In the genomic region with DNA sequence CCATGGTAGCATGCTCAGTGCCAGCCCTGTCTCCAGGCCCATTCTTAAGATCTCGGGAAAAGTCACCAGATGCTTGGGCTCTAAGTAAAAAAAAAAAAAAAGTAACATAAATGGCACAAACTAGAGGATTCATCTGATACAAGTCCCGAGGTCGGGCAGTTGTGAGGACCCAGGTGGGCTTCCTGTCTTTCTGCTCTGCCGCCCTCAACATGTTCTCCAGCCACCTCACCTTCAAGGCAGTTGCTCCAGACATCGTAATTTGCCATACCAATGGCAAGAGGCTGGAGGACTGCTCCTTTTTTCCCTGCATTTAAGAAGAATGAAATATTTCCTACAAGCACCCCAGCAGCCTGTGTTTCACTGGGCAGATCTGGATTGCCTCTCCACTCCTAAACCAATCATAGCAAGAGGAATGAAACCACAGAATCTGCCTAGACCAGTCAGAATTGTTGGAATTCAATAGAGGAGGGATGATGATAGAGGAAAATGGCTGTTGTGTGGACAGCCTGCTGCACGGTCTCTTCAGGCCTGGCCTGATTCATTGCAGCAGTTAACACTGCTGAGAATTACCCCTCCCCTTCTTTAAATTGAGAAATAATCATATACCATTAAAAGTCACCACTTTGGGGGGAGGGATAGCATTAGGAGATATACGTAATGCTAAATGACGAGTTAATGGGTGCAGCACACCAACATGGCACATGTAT, we compare ENCODE assay signal across 10 cellular contexts. TPM values are rescaled to one million over a fixed set of nuclear protein-coding genes. Genes with fewer than 3 reads are reported as not detected.
A peak's percentile ranks its signal among the peaks of the same experiment; 100 is the strongest.
DNase-seq lines count a peak whose midpoint lies in the region; ATAC-seq, FAIRE-seq and TF ChIP-seq lines count a peak whose summit lies in the region.
"Had no signal": no experiment of that assay in that cellular context is flagged by ENCODE, and none has a peak within 500 bp of the region (broad histone marks: within the 10 kb centered on the region; RNA-seq: fewer than 3 reads in every experiment).

No MANE protein-coding gene starts in this region.

- H3K9me3 ChIP-seq in T-helper 17 cell (ENCODE audit: control insufficient read depth, low read length, poor library complexity, severe bottlenecking) (no peaks in the 10 kb centered on the region), gastroesophageal sphincter (no peaks in the 10 kb centered on the region)

- peaks cover 55% of the 10 kb centered on the region for H3K36me3 Mint-ChIP-seq in GM23338 (ENCODE audit: low read depth)
- H3K36me3 Mint-ChIP-seq in T-helper 17 cell (ENCODE audit: low read depth) = no peaks in the 10 kb centered on the region
- H3K36me3 Mint-ChIP-seq in mesothelial cell of epicardium = peaks cover 38% of the 10 kb centered on the region

- H2AFZ ChIP-seq in GM23338 = no peak overlapping the region

- TF ChIP-seq POLR2A in gastroesophageal sphincter (IDR thresholded peaks at IDR 0.05) = no peak

- DNase-seq in NCI-H2227 (lab: John Stamatoyannopoulos, UW; ENCODE audit: unreplicated experiment) (peak; percentile 53), NCI-H2227 treated with DMSO at 0.1 percent for 48 hours (lab: John Stamatoyannopoulos, UW) (no peak), GM23338 (ENCODE audit: low spot score) (peak; percentile 26), T-helper 17 cell (no peak), mesothelial cell of epicardium (ENCODE audit: low spot score in 2 of 2, unreplicated experiment in 2 of 2) (no peak), frontal cortex (ENCODE audit: low spot score in 2 of 2) (no peak)
- DNase-seq: NCI-H1930 had no signal

- peaks cover 41% of the 10 kb centered on the region for H3F3A ChIP-seq in GM23338 (replicated peaks; ENCODE audit: low read depth)

- H3K9me3 Mint-ChIP-seq in GM23338 = peaks cover 3% of the 10 kb centered on the region; the same call in 1 of the 3 replicates
- H3K9me3 Mint-ChIP-seq in mesothelial cell of epicardium = no peaks in the 10 kb centered on the region
- H3K9me3 Mint-ChIP-seq: dendritic cell treated with granulocyte-macrophage colony-stimulating factor and Interleukin-4, amounts not matched to agents 40 ng/mL and 50 ng/mL, for 4 days had no signal

- peaks cover 27% of the 10 kb centered on the region for H4K20me1 ChIP-seq in GM23338 (replicated peaks; ENCODE audit: insufficient read depth)

- H3K4me3 Mint-ChIP-seq in GM23338 = no peak overlapping the region
- no peak overlapping the region for H3K4me3 Mint-ChIP-seq in T-helper 17 cell
- no peak overlapping the region for H3K4me3 Mint-ChIP-seq in mesothelial cell of epicardium
- H3K4me3 Mint-ChIP-seq: dendritic cell treated with granulocyte-macrophage colony-stimulating factor and Interleukin-4, amounts not matched to agents 40 ng/mL and 50 ng/mL, for 4 days had no signal

- H3K27ac Mint-ChIP-seq in GM23338 (peak overlapping the region; percentile 73; the same call in 1 of the 2 replicates), T-helper 17 cell (peak overlapping the region; percentile 76), mesothelial cell of epicardium (peak overlapping the region; percentile 63)
- H3K27ac Mint-ChIP-seq: dendritic cell treated with granulocyte-macrophage colony-stimulating factor and Interleukin-4, amounts not matched to agents 40 ng/mL and 50 ng/mL, for 4 days had no signal

- H3K36me3 ChIP-seq in GM23338 (ENCODE audit: insufficient read depth) = peaks cover 44% of the 10 kb centered on the region
- H3K36me3 ChIP-seq in gastroesophageal sphincter = peaks cover 0 to 69% of the 10 kb centered on the region in 2 donors

- 46 to 84% methylated on average over 4 to 8 of the region's 8 CpGs for WGBS in gastroesophageal sphincter (ENCODE audit: low coverage in 1 of 2), 2 donors

- H3K4me2 ChIP-seq in GM23338 = no peak overlapping the region

- peaks cover 23% of the 10 kb centered on the region for H3K79me2 ChIP-seq in GM23338 (replicated peaks; ENCODE audit: insufficient read depth)

- TF ChIP-seq CTCF in GM23338 (conservative IDR thresholded peaks at IDR 0.05; ENCODE audit: low read depth in 2 of 2) = no peak
- TF ChIP-seq CTCF in mesothelial cell of epicardium (IDR thresholded peaks at IDR 0.05; ENCODE audit: unreplicated experiment) = no peak
- no peak for TF ChIP-seq CTCF in gastroesophageal sphincter (IDR thresholded peaks at IDR 0.05)

- no peak for FAIRE-seq in frontal cortex (lab: Jason Lieb, UNC)

- TF ChIP-seq EP300 in gastroesophageal sphincter (IDR thresholded peaks at IDR 0.05) = no peak

- H3K4me1 Mint-ChIP-seq in GM23338 (peaks cover 19% of the 10 kb centered on the region), T-helper 17 cell (peaks cover 16% of the 10 kb centered on the region), mesothelial cell of epicardium (peaks cover 20% of the 10 kb centered on the region)

- no peaks in the 10 kb centered on the region for H3K27me3 ChIP-seq in GM23338 (ENCODE audit: insufficient read depth)
- H3K27me3 ChIP-seq in gastroesophageal sphincter = no peaks in the 10 kb centered on the region

- H3K27me3 Mint-ChIP-seq in GM23338 (ENCODE audit: insufficient read depth, low read depth, poor library complexity) = peaks cover 11% of the 10 kb centered on the region
- H3K27me3 Mint-ChIP-seq in T-helper 17 cell = no peaks in the 10 kb centered on the region
- H3K27me3 Mint-ChIP-seq in mesothelial cell of epicardium (ENCODE audit: low read depth) = no peaks in the 10 kb centered on the region
- H3K27me3 Mint-ChIP-seq: dendritic cell treated with granulocyte-macrophage colony-stimulating factor and Interleukin-4, amounts not matched to agents 40 ng/mL and 50 ng/mL, for 4 days had no signal

- H3K4me1 ChIP-seq in GM23338 (ENCODE audit: insufficient read depth) = peaks cover 10% of the 10 kb centered on the region
- peaks cover 0 to 19% (median 8%) of the 10 kb centered on the region in 3 donors for H3K4me1 ChIP-seq in gastroesophageal sphincter

- no peaks in the 10 kb centered on the region for H3K9me2 ChIP-seq in GM23338 (ENCODE audit: insufficient read depth)

- ATAC-seq in GM23338 (peak; percentile 6; the same call in 2 of the 3 replicates), T-helper 17 cell (no peak), HG02588 (IDR thresholded peaks at IDR 0.05; ENCODE audit: unreplicated experiment) (no peak), gastroesophageal sphincter (no peak)

- H3K27ac ChIP-seq in GM23338 (ENCODE audit: low read depth) (peak overlapping the region; percentile 61; the same call in 1 of the 2 replicates), gastroesophageal sphincter (no peak overlapping the region)

- H3K4me3 ChIP-seq in GM23338 (no peak overlapping the region), gastroesophageal sphincter (no peak overlapping the region)

TF ChIP-seq in GM23338, 12 proteins besides CTCF, POLR2A, EP300 and RAD21:
- TF ChIP-seq JUNB (IDR thresholded peaks at IDR 0.05; ENCODE audit: unreplicated experiment) = no peak
- peak; percentile 20; the same call in 1 of the 2 replicates for TF ChIP-seq POLR2AphosphoS5 (IDR thresholded peaks at IDR 0.05; ENCODE audit: low read depth)

RNA-seq across cellular contexts. Expression of a gene that starts 5.4 kb away (rescaled TPM):
- total RNA-seq in GM23338 (2014; rRNA removed; shearing (Covaris generic)) = 330 and 377 TPM in 2 replicates
- 1,101 and 1,122 TPM in 2 replicates for polyA plus RNA-seq in GM23338 (2016; fragmentation: Nextera tagmentation; extraction: Ambion mirVana)
- 100 to 1,000 TPM; 271 to 276 TPM for total RNA-seq in T-helper 17 cell
- 466 to 497 TPM (median 481 TPM) in 3 replicates for total RNA-seq in mesothelial cell of epicardium
- 240 TPM for total RNA-seq in frontal cortex
- total RNA-seq in gastroesophageal sphincter = 100 to 1,000 TPM; 128 to 288 (median 252) TPM

RNA-seq across cellular contexts. Expression of a gene that starts 45.5 kb away (rescaled TPM):
- total RNA-seq in GM23338 (2014; rRNA removed; shearing (Covaris generic)) = 47.2 and 49.5 TPM in 2 replicates
- polyA plus RNA-seq in GM23338 (2016; fragmentation: Nextera tagmentation; extraction: Ambion mirVana) = 26.9 and 32.6 TPM in 2 replicates
- 10 to 100 TPM; 32.4 to 38.8 TPM for total RNA-seq in T-helper 17 cell
- total RNA-seq in mesothelial cell of epicardium = 47.5 to 52.0 TPM (median 49.5 TPM) in 3 replicates
- 22.0 TPM for total RNA-seq in frontal cortex
- 10 to 100 TPM; 23.6 to 36.4 (median 31.7) TPM for total RNA-seq in gastroesophageal sphincter

RNA-seq across cellular contexts. Expression of a gene that starts 52.0 kb away (rescaled TPM):
- total RNA-seq in GM23338 (2014; rRNA removed; shearing (Covaris generic)) = 68.6 and 84.2 TPM in 2 replicates
- 28.3 and 30.5 TPM in 2 replicates for polyA plus RNA-seq in GM23338 (2016; fragmentation: Nextera tagmentation; extraction: Ambion mirVana)
- total RNA-seq in T-helper 17 cell (10 to 100 TPM; 76.3 to 98.0 TPM), mesothelial cell of epicardium (18.1 to 20.2 TPM (median 19.4 TPM) in 3 replicates), frontal cortex (3.3 TPM), gastroesophageal sphincter (1 to 10 TPM; 3.5 to 8.5 (median 6.2) TPM)

Comparison
In these comparisons a context has a peak if more than half of its experiments do, and no peak if none do; other contexts are left out.
1. DNase-seq: peak in NCI-H2227 (single experiment) and GM23338 (single experiment); none in NCI-H2227 treated with DMSO at 0.1 percent for 48 hours (single experiment), T-helper 17 cell (0 of 3), mesothelial cell of epicardium (0 of 2) and frontal cortex (0 of 2).
2. Peak in every context shown above with its lines, with median percentiles within 50 percentile points of each other: H3K27ac Mint-ChIP-seq.